ENCODE assay signal across 15 cellular contexts in genomic region chr10:44908071-44908709, GRCh38. TPM values are rescaled to one million over a fixed set of nuclear protein-coding genes. Genes with fewer than 3 reads are reported as not detected.
DNase-seq lines count a peak whose midpoint lies in the region; ATAC-seq, FAIRE-seq and TF ChIP-seq lines count a peak whose summit lies in the region.
"Had no signal": no experiment of that assay in that cellular context is flagged by ENCODE, and none has a peak within 500 bp of the region (broad histone marks: within the 10 kb centered on the region; RNA-seq: fewer than 3 reads in every experiment).

No MANE protein-coding gene starts in this region.

- DNase-seq in AG09319 (ENCODE audit: extremely low read depth, low read depth) (peak; percentile 32), HT1080 (ENCODE audit: low read depth) (peak; percentile 22), K562 (ENCODE audit: extremely low read depth in 1 of 4, low spot score in 3 of 4) (peak in 1 of 4 experiments; percentile 24), left kidney (ENCODE audit: low read depth, low spot score) (peak; percentile 98), NCI-H2227 (lab: John Stamatoyannopoulos, UW; ENCODE audit: unreplicated experiment) (no peak), nucleus accumbens (lab: John Stamatoyannopoulos, UW) (no peak)
- DNase-seq in activated naive CD4-positive, alpha-beta T cell (lab: John Stamatoyannopoulos, UW) = no peak
- DNase-seq: activated CD4-positive, CD25-positive, alpha-beta regulatory T cell treated with anti-CD3 and anti-CD28 coated beads, Interleukin-2, amount 50 U/mL, for 72 hours; NCI-H1092; stimulated activated CD4-positive, alpha-beta T cell treated with anti-CD3 and anti-CD28 coated beads, Interleukin-12 subunit alpha, Interleukin-12 subunit beta, amount 100 ng/mL, for 4 hours had no signal

- no peak overlapping the region for H3K4me3 ChIP-seq in K562
- H3K4me3 ChIP-seq: lung had no signal

- H2AFZ ChIP-seq in K562 (ENCODE audit: low read depth, low read length) = no peak overlapping the region

- H3K27me3 ChIP-seq in K562 (ENCODE audit: control insufficient read depth in 2 of 2, insufficient read depth in 2 of 2, low read length in 2 of 2) = peaks cover 7 to 49% of the 10 kb centered on the region in 2 experiments; a peak in 4 of 5 replicates

- POLR2A ChIA-PET in K562 (lab: Yijun Ruan, JAX) = no interaction called here

- no peaks in the 10 kb centered on the region for H3K9me3 ChIP-seq in K562 (replicated peaks; ENCODE audit: control insufficient read depth, insufficient read depth, low read depth, low read length)

- ATAC-seq in K562 (peak; percentile 38; the same call in 2 of the 3 replicates), HG03045 (IDR thresholded peaks at IDR 0.05; ENCODE audit: unreplicated experiment) (no peak)
- ATAC-seq: stimulated activated memory B cell treated with anti-CD40 and anti-IgM and Interleukin-4, amounts not matched to agents 10 μg/mL and 1 μg/mL and 100 μg/mL, for 72 hours had no signal

- no peak for TF ChIP-seq EP300 in K562 (IDR thresholded peaks at IDR 0.05; ENCODE audit: low read length)

- H3K36me3 ChIP-seq in K562 (ENCODE audit: control insufficient read depth, insufficient read depth, low read length) = no peaks in the 10 kb centered on the region

- in situ Hi-C loops in K562 (cut with MboI) = no loop called here

- TF ChIP-seq CTCF in AG09319 (IDR thresholded peaks at IDR 0.05; ENCODE audit: low read depth, low read length) (no peak), K562 (IDR thresholded peaks at IDR 0.05 in 2 of 3, conservative IDR thresholded peaks at IDR 0.05 in 1 of 3; ENCODE audit: insufficient read depth in 2 of 3, low read depth in 1 of 3, low read length in 3 of 3) (no peak)

- intact Hi-C loops in K562 (cut with micrococcal nuclease) = no loop called here

- H3K27ac ChIP-seq in K562 (ENCODE audit: extremely low read depth, low read depth, low read length) = no peak overlapping the region

- CTCF ChIA-PET in K562 (lab: Yijun Ruan, JAX; ENCODE audit: low intra/inter-chr PET ratio) = no interaction called here

- TF ChIP-seq RAD21 in K562 (CRISPR knock-in tag; conservative IDR thresholded peaks at IDR 0.05 in 1 of 2, IDR thresholded peaks at IDR 0.05 in 1 of 2) = no peak

- WGBS in K562 (ENCODE audit: insufficient coverage, low coverage, missing lambda C conversion rate) = 2% methylated on average over 10 of the region's 10 CpGs

- H4K20me1 ChIP-seq in K562 (replicated peaks; ENCODE audit: control insufficient read depth, insufficient read depth, low read length) = peaks cover 3% of the 10 kb centered on the region; the same call in 1 of the 2 replicates

- BruUV-seq in K562 (replicated peaks; lab: Mats Ljungman, UMichigan) = no TSS peak

- H3K9me1 ChIP-seq in K562 (ENCODE audit: control insufficient read depth, insufficient read depth, low read length) = peaks cover 3% of the 10 kb centered on the region

- TF ChIP-seq POLR2A in K562 (conservative IDR thresholded peaks at IDR 0.05) = no peak

- FAIRE-seq in K562 (lab: Jason Lieb, UNC) = peak; percentile 23
- FAIRE-seq: endothelial cell of umbilical vein, RCC 7860 had no signal

- H3K9ac ChIP-seq in K562 (ENCODE audit: insufficient read depth in 1 of 2, low read depth in 2 of 2, low read length in 2 of 2) = no peak overlapping the region

- peaks cover 17 to 21% of the 10 kb centered on the region in 2 experiments for H3K4me1 ChIP-seq in K562 (replicated peaks in 1 of 2; ENCODE audit: control insufficient read depth in 2 of 2, insufficient read depth in 2 of 2, low read length in 2 of 2)

- H3K4me2 ChIP-seq in K562 (ENCODE audit: insufficient read depth, low read length) = no peak overlapping the region

- H3K79me2 ChIP-seq in K562 (ENCODE audit: control insufficient read depth, insufficient read depth, low read length) = no peaks in the 10 kb centered on the region

TF ChIP-seq in K562, 482 proteins besides CTCF, POLR2A, EP300 and RAD21 (continues in another document):
- TF ChIP-seq BRF1 (IDR thresholded peaks at IDR 0.05; ENCODE audit: borderline replicate concordance, extremely low read depth, insufficient read length) (no peak), ZNF197 (CRISPR knock-in tag; IDR thresholded peaks at IDR 0.05; ENCODE audit: low read depth) (no peak), NCOA1 (IDR thresholded peaks at IDR 0.05; ENCODE audit: low read depth) (no peak), TFE3 (CRISPR knock-in tag; IDR thresholded peaks at IDR 0.05) (no peak), USF2 (CRISPR knock-in tag; IDR thresholded peaks at IDR 0.05) (no peak), FOS (IDR thresholded peaks at IDR 0.05; ENCODE audit: extremely low read depth, insufficient read length) (no peak), ETV1 (tag; conservative IDR thresholded peaks at IDR 0.05; ENCODE audit: low read depth) (no peak), SETDB1 (IDR thresholded peaks at IDR 0.05; ENCODE audit: low read length) (no peak), NFIC (IDR thresholded peaks at IDR 0.05) (no peak), HDAC8 (tag; IDR thresholded peaks at IDR 0.05) (no peak), RFX7 (CRISPR knock-in tag; IDR thresholded peaks at IDR 0.05) (no peak)

RNA-seq across cellular contexts. Expression of gene TMEM72, which starts 2.9 kb away (rescaled TPM):
- total RNA-seq in HT1080 (2014; rRNA removed; shearing (Covaris generic)) = not detected in 2 replicates
- not detected in 2 replicates for polyA plus RNA-seq in HT1080 (2015; cell fraction: cytosol; rRNA removed)
- polyA plus RNA-seq in HT1080 (2015; cell fraction: nucleus; rRNA removed) = not detected in 2 replicates
- total RNA-seq in K562 (2011; cell fraction: chromatin; rRNA removed; ENCODE audit: low replicate concordance) = not detected in 2 replicates
- total RNA-seq in K562 (2011; cell fraction: nucleolus; rRNA removed) = not detected in 2 replicates
- total RNA-seq in K562 (2011; cell fraction: nucleoplasm; rRNA removed) = not detected in 2 replicates
- total RNA-seq in K562 (2014; rRNA removed) (not detected in 2 replicates), K562 (2014; rRNA removed; fragmentation: Illumina TruSeq; extraction: Trizol) (not detected in 2 replicates), K562 (2015; rRNA removed; fragmentation: Illumina TruSeq; extraction: Trizol) (not detected in 2 replicates), K562 (2021) (not detected in 2 replicates)
- polyA plus RNA-seq in K562 (2011; rRNA removed) (not detected in 2 replicates), K562 (2014; fragmentation: Illumina TruSeq; extraction: Trizol) (not detected in 2 replicates), K562 (2014; fragmentation: Nextera tagmentation; extraction: Ambion mirVana) (not detected), K562 (2014; rRNA removed) (not detected in 2 replicates)
- not detected in 2 replicates for polyA plus RNA-seq in K562 (2011; cell fraction: cytosol; rRNA removed)
- polyA plus RNA-seq in K562 (2011; cell fraction: nucleus; rRNA removed) = not detected in 2 replicates
- polyA plus RNA-seq in K562 (2012) = not detected in 2 replicates
- polyA minus RNA-seq in K562 (2011; rRNA and poly(A)+ RNA removed) = not detected in 2 replicates
- polyA minus RNA-seq in K562 (2011; cell fraction: cytosol; rRNA and poly(A)+ RNA removed) = not detected in 2 replicates
- not detected in 2 replicates for polyA minus RNA-seq in K562 (2011; cell fraction: nucleus; rRNA and poly(A)+ RNA removed)
- total RNA-seq: endothelial cell of umbilical vein had no signal
- polyA plus RNA-seq: endothelial cell of umbilical vein had no signal

RNA-seq across cellular contexts. Expression of gene RASSF4, which starts 51.4 kb away (rescaled TPM):
- total RNA-seq in HT1080 (2014; rRNA removed; shearing (Covaris generic)) = 6.6 and 7.8 TPM in 2 replicates
- polyA plus RNA-seq in HT1080 (2015; cell fraction: cytosol; rRNA removed) = 19.1 and 19.4 TPM in 2 replicates
- polyA plus RNA-seq in HT1080 (2015; cell fraction: nucleus; rRNA removed) = 31.4 and 46.0 TPM in 2 replicates
- 0.21 and 0.58 TPM in 2 replicates for total RNA-seq in K562 (2011; cell fraction: chromatin; rRNA removed; ENCODE audit: low replicate concordance)
- total RNA-seq in K562 (2011; cell fraction: nucleolus; rRNA removed) = 0.17 and 0.66 TPM in 2 replicates
- 0.15 and 0.29 TPM in 2 replicates for total RNA-seq in K562 (2011; cell fraction: nucleoplasm; rRNA removed)
- total RNA-seq in K562 (2014; rRNA removed) = 0.04 and 0.09 TPM in 2 replicates
- total RNA-seq in K562 (2014; rRNA removed; fragmentation: Illumina TruSeq; extraction: Trizol) = not detected in 2 replicates
- not detected in 2 replicates for total RNA-seq in K562 (2015; rRNA removed; fragmentation: Illumina TruSeq; extraction: Trizol)
- 0.18 and 0.62 TPM in 2 replicates for total RNA-seq in K562 (2021)
- polyA plus RNA-seq in K562 (2011; rRNA removed) = 0.05 and 0.13 TPM in 2 replicates
- 0.04 and 0.30 TPM in 2 replicates for polyA plus RNA-seq in K562 (2011; cell fraction: cytosol; rRNA removed)
- polyA plus RNA-seq in K562 (2011; cell fraction: nucleus; rRNA removed) = 0.25 and 0.30 TPM in 2 replicates
- polyA plus RNA-seq in K562 (2012) = 0.20 and 0.68 TPM in 2 replicates
- polyA plus RNA-seq in K562 (2014; fragmentation: Illumina TruSeq; extraction: Trizol) = 0.10 TPM in 1 of 2 replicates, not detected in the other
- under 1 TPM in 1 of 2 experiments, not detected in 1; 0.01 TPM for polyA plus RNA-seq in K562 (2014; fragmentation: Nextera tagmentation; extraction: Ambion mirVana)
- polyA plus RNA-seq in K562 (2014; rRNA removed) = 0.13 TPM in 1 of 2 replicates, not detected in the other
- polyA minus RNA-seq in K562 (2011; rRNA and poly(A)+ RNA removed) = not detected in 2 replicates
- not detected in 2 replicates for polyA minus RNA-seq in K562 (2011; cell fraction: cytosol; rRNA and poly(A)+ RNA removed)
- not detected in 2 replicates for polyA minus RNA-seq in K562 (2011; cell fraction: nucleus; rRNA and poly(A)+ RNA removed)

Comparison
In these comparisons a context has a peak if more than half of its experiments do, and no peak if none do; other contexts are left out.
1. DNase-seq: peak in AG09319 (single experiment), HT1080 (single experiment) and left kidney (single experiment); none in NCI-H2227 (single experiment), nucleus accumbens (0 of 56) and activated naive CD4-positive, alpha-beta T cell (0 of 4).